ENCODE assay signal across 1 cellular context in the genomic region with DNA sequence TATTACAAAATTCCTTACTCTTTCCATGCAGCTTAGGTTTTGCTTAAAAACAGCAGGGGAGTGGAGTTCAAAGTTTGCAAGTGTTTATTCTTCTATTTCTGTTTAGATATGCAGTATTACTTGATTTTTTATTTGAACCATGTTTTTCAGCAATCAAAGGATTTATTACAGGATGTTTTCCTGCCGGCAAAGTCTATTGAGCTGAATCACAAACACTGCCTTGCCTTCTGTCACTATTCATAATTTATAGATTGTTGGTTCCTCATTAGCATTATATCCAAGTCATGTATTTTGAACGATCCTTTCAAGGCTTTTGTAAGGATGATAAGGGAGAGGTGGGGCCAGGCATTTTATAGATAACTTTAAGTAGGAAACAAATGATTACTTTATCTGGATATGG.
TF ChIP-seq lines count a peak whose summit lies in the region.

No MANE protein-coding gene starts in this region.

TF ChIP-seq in GM23338, 12 proteins besides CTCF, POLR2A, EP300 and RAD21 (continued from another document):
- TF ChIP-seq, protein P1, sequence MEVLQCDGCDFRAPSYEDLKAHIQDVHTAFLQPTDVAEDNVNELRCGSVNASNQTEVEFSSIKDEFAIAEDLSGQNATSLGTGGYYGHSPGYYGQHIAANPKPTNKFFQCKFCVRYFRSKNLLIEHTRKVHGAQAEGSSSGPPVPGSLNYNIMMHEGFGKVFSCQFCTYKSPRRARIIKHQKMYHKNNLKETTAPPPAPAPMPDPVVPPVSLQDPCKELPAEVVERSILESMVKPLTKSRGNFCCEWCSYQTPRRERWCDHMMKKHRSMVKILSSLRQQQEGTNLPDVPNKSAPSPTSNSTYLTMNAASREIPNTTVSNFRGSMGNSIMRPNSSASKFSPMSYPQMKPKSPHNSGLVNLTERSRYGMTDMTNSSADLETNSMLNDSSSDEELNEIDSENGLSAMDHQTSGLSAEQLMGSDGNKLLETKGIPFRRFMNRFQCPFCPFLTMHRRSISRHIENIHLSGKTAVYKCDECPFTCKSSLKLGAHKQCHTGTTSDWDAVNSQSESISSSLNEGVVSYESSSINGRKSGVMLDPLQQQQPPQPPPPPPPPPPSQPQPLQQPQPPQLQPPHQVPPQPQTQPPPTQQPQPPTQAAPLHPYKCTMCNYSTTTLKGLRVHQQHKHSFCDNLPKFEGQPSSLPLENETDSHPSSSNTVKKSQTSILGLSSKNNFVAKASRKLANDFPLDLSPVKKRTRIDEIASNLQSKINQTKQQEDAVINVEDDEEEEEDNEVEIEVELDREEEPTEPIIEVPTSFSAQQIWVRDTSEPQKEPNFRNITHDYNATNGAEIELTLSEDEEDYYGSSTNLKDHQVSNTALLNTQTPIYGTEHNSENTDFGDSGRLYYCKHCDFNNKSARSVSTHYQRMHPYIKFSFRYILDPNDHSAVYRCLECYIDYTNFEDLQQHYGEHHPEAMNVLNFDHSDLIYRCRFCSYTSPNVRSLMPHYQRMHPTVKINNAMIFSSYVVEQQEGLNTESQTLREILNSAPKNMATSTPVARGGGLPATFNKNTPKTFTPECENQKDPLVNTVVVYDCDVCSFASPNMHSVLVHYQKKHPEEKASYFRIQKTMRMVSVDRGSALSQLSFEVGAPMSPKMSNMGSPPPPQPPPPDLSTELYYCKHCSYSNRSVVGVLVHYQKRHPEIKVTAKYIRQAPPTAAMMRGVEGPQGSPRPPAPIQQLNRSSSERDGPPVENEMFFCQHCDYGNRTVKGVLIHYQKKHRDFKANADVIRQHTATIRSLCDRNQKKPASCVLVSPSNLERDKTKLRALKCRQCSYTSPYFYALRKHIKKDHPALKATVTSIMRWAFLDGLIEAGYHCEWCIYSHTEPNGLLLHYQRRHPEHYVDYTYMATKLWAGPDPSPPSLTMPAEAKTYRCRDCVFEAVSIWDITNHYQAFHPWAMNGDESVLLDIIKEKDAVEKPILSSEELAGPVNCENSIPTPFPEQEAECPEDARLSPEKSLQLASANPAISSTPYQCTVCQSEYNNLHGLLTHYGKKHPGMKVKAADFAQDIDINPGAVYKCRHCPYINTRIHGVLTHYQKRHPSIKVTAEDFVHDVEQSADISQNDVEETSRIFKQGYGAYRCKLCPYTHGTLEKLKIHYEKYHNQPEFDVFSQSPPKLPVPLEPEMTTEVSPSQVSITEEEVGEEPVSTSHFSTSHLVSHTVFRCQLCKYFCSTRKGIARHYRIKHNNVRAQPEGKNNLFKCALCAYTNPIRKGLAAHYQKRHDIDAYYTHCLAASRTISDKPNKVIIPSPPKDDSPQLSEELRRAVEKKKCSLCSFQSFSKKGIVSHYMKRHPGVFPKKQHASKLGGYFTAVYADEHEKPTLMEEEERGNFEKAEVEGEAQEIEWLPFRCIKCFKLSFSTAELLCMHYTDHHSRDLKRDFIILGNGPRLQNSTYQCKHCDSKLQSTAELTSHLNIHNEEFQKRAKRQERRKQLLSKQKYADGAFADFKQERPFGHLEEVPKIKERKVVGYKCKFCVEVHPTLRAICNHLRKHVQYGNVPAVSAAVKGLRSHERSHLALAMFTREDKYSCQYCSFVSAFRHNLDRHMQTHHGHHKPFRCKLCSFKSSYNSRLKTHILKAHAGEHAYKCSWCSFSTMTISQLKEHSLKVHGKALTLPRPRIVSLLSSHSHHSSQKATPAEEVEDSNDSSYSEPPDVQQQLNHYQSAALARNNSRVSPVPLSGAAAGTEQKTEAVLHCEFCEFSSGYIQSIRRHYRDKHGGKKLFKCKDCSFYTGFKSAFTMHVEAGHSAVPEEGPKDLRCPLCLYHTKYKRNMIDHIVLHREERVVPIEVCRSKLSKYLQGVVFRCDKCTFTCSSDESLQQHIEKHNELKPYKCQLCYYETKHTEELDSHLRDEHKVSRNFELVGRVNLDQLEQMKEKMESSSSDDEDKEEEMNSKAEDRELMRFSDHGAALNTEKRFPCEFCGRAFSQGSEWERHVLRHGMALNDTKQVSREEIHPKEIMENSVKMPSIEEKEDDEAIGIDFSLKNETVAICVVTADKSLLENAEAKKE (CRISPR knock-in tag; IDR thresholded peaks at IDR 0.05): no peak
- TF ChIP-seq, protein P2, sequence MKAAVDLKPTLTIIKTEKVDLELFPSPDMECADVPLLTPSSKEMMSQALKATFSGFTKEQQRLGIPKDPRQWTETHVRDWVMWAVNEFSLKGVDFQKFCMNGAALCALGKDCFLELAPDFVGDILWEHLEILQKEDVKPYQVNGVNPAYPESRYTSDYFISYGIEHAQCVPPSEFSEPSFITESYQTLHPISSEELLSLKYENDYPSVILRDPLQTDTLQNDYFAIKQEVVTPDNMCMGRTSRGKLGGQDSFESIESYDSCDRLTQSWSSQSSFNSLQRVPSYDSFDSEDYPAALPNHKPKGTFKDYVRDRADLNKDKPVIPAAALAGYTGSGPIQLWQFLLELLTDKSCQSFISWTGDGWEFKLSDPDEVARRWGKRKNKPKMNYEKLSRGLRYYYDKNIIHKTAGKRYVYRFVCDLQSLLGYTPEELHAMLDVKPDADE (IDR thresholded peaks at IDR 0.05): no peak
- no peak for TF ChIP-seq JUNB (IDR thresholded peaks at IDR 0.05; ENCODE audit: unreplicated experiment)
- TF ChIP-seq EZH2phosphoT487 (IDR thresholded peaks at IDR 0.05; ENCODE audit: unreplicated experiment): no peak
- no peak for TF ChIP-seq STAT1 (IDR thresholded peaks at IDR 0.05; ENCODE audit: unreplicated experiment)
- TF ChIP-seq POLR2AphosphoS5 (IDR thresholded peaks at IDR 0.05; ENCODE audit: low read depth): no peak
- no peak for TF ChIP-seq ZNF331 (CRISPR knock-in tag; IDR thresholded peaks at IDR 0.05; ENCODE audit: low read depth)
